Comparison of ENCODE assay signal across 10 cellular contexts in the genomic region with DNA sequence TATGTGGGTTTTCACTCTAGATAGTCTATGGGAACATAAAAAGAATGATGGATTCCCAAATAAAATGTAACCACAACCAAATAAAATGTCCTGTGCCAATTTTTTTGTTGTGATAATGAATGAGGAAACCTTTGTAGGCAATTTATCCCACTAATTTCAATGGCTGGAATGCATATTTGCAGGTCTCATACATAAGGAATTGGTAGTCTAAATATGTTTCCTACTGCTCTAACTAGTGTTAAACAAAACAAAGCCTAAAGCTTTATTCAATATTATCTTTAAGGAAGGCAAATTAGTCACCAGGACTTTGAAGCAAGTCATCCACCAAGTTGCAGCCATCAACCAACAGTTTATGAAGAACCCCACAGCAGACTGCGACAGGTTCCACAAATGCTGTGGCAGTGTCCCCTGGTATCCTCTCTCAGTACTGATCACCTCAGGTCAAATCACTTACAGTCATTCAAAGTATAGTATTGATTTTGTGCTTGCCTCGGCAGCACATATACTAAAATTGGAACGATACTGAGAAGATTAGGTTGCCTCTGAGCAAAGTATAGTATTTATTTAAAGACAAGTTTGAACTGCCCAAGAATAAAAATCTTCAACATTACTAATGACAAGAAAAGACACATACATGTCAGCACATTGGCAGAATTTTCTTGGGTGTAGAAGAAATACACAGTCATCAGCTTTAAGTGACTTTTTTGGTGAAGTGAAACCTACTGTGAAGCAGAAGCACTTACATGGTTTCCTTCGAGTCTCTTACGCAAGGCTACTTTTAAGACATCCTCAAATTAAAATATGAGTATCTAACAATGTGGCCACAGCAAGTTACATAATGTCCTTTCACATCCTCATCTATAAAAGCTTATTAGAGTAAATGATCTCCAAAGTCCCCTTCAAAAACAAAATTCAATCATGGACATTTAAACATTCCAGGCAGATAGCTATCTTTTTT.
DNase-seq lines count a peak whose midpoint lies in the region; ATAC-seq, FAIRE-seq and TF ChIP-seq lines count a peak whose summit lies in the region.
"Had no signal": no experiment of that assay in that cellular context is flagged by ENCODE, and none has a peak within 500 bp of the region (broad histone marks: within the 10 kb centered on the region; RNA-seq: fewer than 3 reads in every experiment).

No MANE protein-coding gene starts in this region.

- H3K27me3 ChIP-seq in IMR-90 (ENCODE audit: control insufficient read depth, insufficient read depth, low read length) (0 out of 2 replicates have a peak, but pooled peaks cover 2% of the 10 kb centered on the region), lower lobe of right lung (ENCODE audit: low read depth) (no peaks in the 10 kb centered on the region)

- no peak overlapping the region for H4K91ac ChIP-seq in IMR-90 (ENCODE audit: insufficient read depth, low read depth, low read length)

- H3K9me1 ChIP-seq in IMR-90 (ENCODE audit: insufficient read depth, low read length), result peaks cover 2% of the 10 kb centered on the region; the same call in 1 of the 2 replicates

- WGBS in IMR-90 (ENCODE audit: extremely low coverage in 2 of 2, insufficient read length in 1 of 2), 2 experiments, result no CpG with 5 or more reads among the region's 5 CpGs

- TF ChIP-seq RAD21 in IMR-90 (IDR thresholded peaks at IDR 0.05; ENCODE audit: low read length), result no peak

- no peak overlapping the region for H3K56ac ChIP-seq in IMR-90 (ENCODE audit: extremely low read depth, insufficient read depth, low read length)

- H2BK15ac ChIP-seq in IMR-90 (ENCODE audit: low read depth, low read length), result no peak overlapping the region

- CTCF ChIA-PET in IMR-90 (lab: Yijun Ruan, JAX), result interaction anchor here (0.6 kb wide), 2 partner anchors 60 to 283 kb away, joined by 4 to 7 read pairs; no protein-coding TSS in a partner anchor

- H4K20me1 ChIP-seq in IMR-90 (ENCODE audit: insufficient read depth, low read length), result no peaks in the 10 kb centered on the region

- H2AFZ ChIP-seq in IMR-90 (replicated peaks; ENCODE audit: low read length, poor library complexity), result no peak overlapping the region

- no peak overlapping the region for H2BK20ac ChIP-seq in IMR-90 (ENCODE audit: low read depth, low read length)

- no peak for TF ChIP-seq POLR2A in IMR-90 (IDR thresholded peaks at IDR 0.05; ENCODE audit: low read depth, low read length)

- H3K4ac ChIP-seq in IMR-90 (ENCODE audit: low read depth, low read length), result no peak overlapping the region

- FAIRE-seq in RCC 7860 (lab: Jason Lieb, UNC) (no peak), D721Med (lab: Jason Lieb, UNC) (no peak)

- no TSS peak for BruUV-seq in IMR-90 (replicated peaks; lab: Mats Ljungman, UMichigan)

- H3K36me3 ChIP-seq in IMR-90 (ENCODE audit: control insufficient read depth, insufficient read depth, low read length), result no peaks in the 10 kb centered on the region
- no peaks in the 10 kb centered on the region for H3K36me3 ChIP-seq in lower lobe of right lung

- no peak overlapping the region for H2BK5ac ChIP-seq in IMR-90 (ENCODE audit: low read depth, low read length, poor library complexity, severe bottlenecking)

- no peak overlapping the region for H2BK120ac ChIP-seq in IMR-90 (ENCODE audit: low read depth, low read length)

- H3K4me2 ChIP-seq in IMR-90 (ENCODE audit: low read depth, low read length), result peak overlapping the region; percentile 26; the same call in 1 of the 2 replicates

- peak overlapping the region; percentile 4 for H3K4me3 ChIP-seq in GM12865 (ENCODE audit: low read depth, low read length)
- H3K4me3 ChIP-seq in IMR-90 (ENCODE audit: insufficient read depth, low read depth, low read length), result no peak overlapping the region
- H3K4me3 ChIP-seq in lower lobe of right lung, result no peak overlapping the region

- H3K9me3 ChIP-seq in IMR-90 (ENCODE audit: control insufficient read depth, insufficient read depth, low read length) (no peaks in the 10 kb centered on the region), lower lobe of right lung (no peaks in the 10 kb centered on the region)

- no peak overlapping the region for H3K27ac ChIP-seq in IMR-90 (ENCODE audit: insufficient read depth, low read length)
- peak overlapping the region; percentile 2 for H3K27ac ChIP-seq in lower lobe of right lung

- ATAC-seq in GM21515 (IDR thresholded peaks at IDR 0.05; ENCODE audit: unreplicated experiment) (peak; percentile 81), IMR-90 (ENCODE audit: low read depth) (peak; percentile 75), lower lobe of right lung (peak; percentile 80 to 87), HG02763 (IDR thresholded peaks at IDR 0.05; ENCODE audit: unreplicated experiment) (no peak)
- ATAC-seq: naive thymus-derived CD8-positive, alpha-beta T cell had no signal

- H2AK5ac ChIP-seq in IMR-90 (ENCODE audit: low read depth, low read length), result no peak overlapping the region

- no peak overlapping the region for H4K8ac ChIP-seq in IMR-90 (ENCODE audit: low read depth in 2 of 2, low read length in 2 of 2)

- DNase-seq in GM12865 (ENCODE audit: low read depth), result peak; percentile 85
- DNase-seq in IMR-90, result peak; percentile 52
- DNase-seq in lower lobe of right lung, result no peak
- no peak for DNase-seq in NCI-H146 (lab: John Stamatoyannopoulos, UW)
- no peak for DNase-seq in RCC 7860 (ENCODE audit: low spot score)
- DNase-seq in D721Med (ENCODE audit: insufficient read length, low spot score), result no peak
- DNase-seq: effector memory CD4-positive, alpha-beta T cell; naive thymus-derived CD8-positive, alpha-beta T cell had no signal

- in situ Hi-C loops in IMR-90 (cut with MboI; ENCODE audit: low sequenced_read_pairs), result no loop called here

- H3K14ac ChIP-seq in IMR-90 (replicated peaks; ENCODE audit: low read depth, low read length), result no peak overlapping the region

- dilution Hi-C loops in IMR-90 (cut with HindIII; ENCODE audit: low sequenced_read_pairs, unreplicated experiment), result no loop called here

- H3K4me1 ChIP-seq in IMR-90 (ENCODE audit: control insufficient read depth, insufficient read depth, low read length) (peaks cover 6% of the 10 kb centered on the region), lower lobe of right lung (peaks cover 5% of the 10 kb centered on the region)

- H4K5ac ChIP-seq in IMR-90 (ENCODE audit: low read depth, low read length), result no peak overlapping the region

- POLR2A ChIA-PET in IMR-90 (lab: Charles Lee; ENCODE audit: unreplicated experiment), result no interaction called here

- no peaks in the 10 kb centered on the region for H3K79me1 ChIP-seq in IMR-90 (ENCODE audit: low read depth in 1 of 2, low read length in 2 of 2)

- peak overlapping the region; percentile 28; the same call in 1 of the 2 replicates for H3K18ac ChIP-seq in IMR-90 (ENCODE audit: low read depth, low read length)

- no peak overlapping the region for H3K9ac ChIP-seq in IMR-90 (ENCODE audit: low read depth, low read length)

- intact Hi-C loops in IMR-90 (cut with micrococcal nuclease) (no loop called here), lower lobe of right lung (cut with DNase I) (no loop called here)

- H3K23ac ChIP-seq in IMR-90 (ENCODE audit: low read depth, low read length), result no peak overlapping the region

- H2AK9ac ChIP-seq in IMR-90 (replicated peaks; ENCODE audit: low read depth, low read length, poor library complexity), result no peak overlapping the region

- no peak for TF ChIP-seq CTCF in GM12865 (IDR thresholded peaks at IDR 0.05; ENCODE audit: insufficient read depth, low read depth, low read length, missing control alignments)
- no peak for TF ChIP-seq CTCF in IMR-90 (conservative IDR thresholded peaks at IDR 0.05; ENCODE audit: low read depth, low read length)
- no peak for TF ChIP-seq CTCF in lower lobe of right lung (IDR thresholded peaks at IDR 0.05)
- no peak for TF ChIP-seq CTCF in D721Med (IDR thresholded peaks at IDR 0.05; ENCODE audit: insufficient read depth, missing control alignments)

TF ChIP-seq in IMR-90, 13 proteins besides CTCF, POLR2A, EP300 and RAD21:
- TF ChIP-seq RCOR1 (IDR thresholded peaks at IDR 0.05; ENCODE audit: insufficient replicate concordance, low read length) (no peak), CEBPB (IDR thresholded peaks at IDR 0.05; ENCODE audit: low read depth, low read length) (peak; percentile 52)
TF ChIP-seq in IMR-90: peak in this region for 1.

Comparison
In these comparisons a context has a peak if more than half of its experiments do, and no peak if none do; other contexts are left out.
1. DNase-seq: peak in GM12865 (single experiment) and IMR-90 (single experiment); none in lower lobe of right lung (single experiment), NCI-H146 (single experiment), RCC 7860 (single experiment) and D721Med (single experiment).